Comparison of ENCODE assay signal across 26 cellular contexts in the genomic region with DNA sequence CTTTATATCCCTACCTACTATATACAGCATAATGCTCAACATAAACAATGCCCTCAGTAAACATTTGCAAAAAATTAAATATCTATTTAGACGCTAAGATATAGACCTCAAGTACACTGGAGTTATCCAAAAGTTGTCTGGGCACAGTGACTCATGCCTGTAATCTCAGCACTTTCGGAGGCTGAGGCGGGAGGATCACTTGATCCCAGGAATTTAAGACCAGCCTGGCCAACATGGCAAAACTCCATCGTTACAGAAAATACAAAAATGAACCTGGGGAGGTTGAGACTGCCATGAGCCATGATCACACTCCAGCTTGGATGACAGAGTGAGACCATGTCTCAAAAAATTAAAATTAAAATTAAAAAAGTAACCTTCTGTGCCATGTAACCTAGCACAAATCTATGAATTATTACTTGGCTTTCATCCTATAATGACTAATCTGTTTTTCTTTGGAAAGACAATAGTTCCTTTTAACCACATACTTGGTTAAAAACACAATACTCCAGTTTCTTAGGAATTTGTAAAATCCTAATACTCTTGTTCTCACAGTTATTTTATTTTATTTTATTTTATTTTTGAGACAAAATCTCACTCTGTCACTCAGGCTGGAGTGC. TPM values are rescaled to one million over a fixed set of nuclear protein-coding genes. Genes with fewer than 3 reads are reported as not detected.
DNase-seq lines count a peak whose midpoint lies in the region; ATAC-seq and TF ChIP-seq lines count a peak whose summit lies in the region.
"Had no signal": no experiment of that assay in that cellular context is flagged by ENCODE, and none has a peak within 500 bp of the region (broad histone marks: within the 10 kb centered on the region; RNA-seq: fewer than 3 reads in every experiment).

No MANE protein-coding gene starts in this region.

- no peaks in the 10 kb centered on the region for H3K27me3 ChIP-seq in breast epithelium
- H3K27me3 ChIP-seq in CD4-positive, alpha-beta T cell (ENCODE audit: control insufficient read depth, insufficient read depth, low read length), result no peaks in the 10 kb centered on the region
- H3K27me3 ChIP-seq: BE2C, stomach had no signal

- no peak overlapping the region for H3K4me3 ChIP-seq in breast epithelium
- no peak overlapping the region for H3K4me3 ChIP-seq in fibroblast of mammary gland (ENCODE audit: control insufficient read depth, low read depth, low read length)
- H3K4me3 ChIP-seq: GM12878, stomach had no signal

- H3K4me1 ChIP-seq in breast epithelium, result no peaks in the 10 kb centered on the region
- H3K4me1 ChIP-seq: BE2C, stomach had no signal

- no peak for ATAC-seq in CD4-positive, alpha-beta T cell (ENCODE audit: poor library complexity)
- ATAC-seq: GM12878 had no signal

- no peak overlapping the region for H3K4me3 Mint-ChIP-seq in MCF 10A (ENCODE audit: unreplicated experiment)
- H3K4me3 Mint-ChIP-seq in CD4-positive, alpha-beta T cell, result no peak overlapping the region
- H3K4me3 Mint-ChIP-seq: activated naive CD4-positive, alpha-beta T cell treated with anti-CD3 and anti-CD28 coated beads, Interleukin-2, amount 50 U/mL, for 24 hours had no signal

- no peaks in the 10 kb centered on the region for H3K27me3 Mint-ChIP-seq in MCF 10A (ENCODE audit: insufficient read depth, unreplicated experiment)
- H3K27me3 Mint-ChIP-seq in CD4-positive, alpha-beta T cell, result no peaks in the 10 kb centered on the region
- H3K27me3 Mint-ChIP-seq: activated naive CD4-positive, alpha-beta T cell treated with anti-CD3 and anti-CD28 coated beads, Interleukin-2, amount 50 U/mL, for 24 hours; progenitor cell of endocrine pancreas had no signal

- no peaks in the 10 kb centered on the region for H3K36me3 ChIP-seq in breast epithelium
- H3K36me3 ChIP-seq: BE2C, stomach had no signal

- no peak overlapping the region for H3K27ac ChIP-seq in breast epithelium
- no peak overlapping the region for H3K27ac ChIP-seq in CD4-positive, alpha-beta T cell (ENCODE audit: low read depth, low read length)
- H3K27ac ChIP-seq: 22Rv1, stomach had no signal

- POLR2A ChIA-PET in MCF 10A (lab: Yijun Ruan, JAX), result no interaction called here
- POLR2A ChIA-PET in CD4-positive, alpha-beta T cell (lab: Charles Lee), result no interaction called here

- BruUV-seq in MCF 10A (replicated peaks; lab: Mats Ljungman, UMichigan), result no TSS peak

- H3K4me1 Mint-ChIP-seq in MCF 10A (ENCODE audit: insufficient read depth, unreplicated experiment), result peaks cover 15% of the 10 kb centered on the region
- H3K4me1 Mint-ChIP-seq in CD4-positive, alpha-beta T cell (ENCODE audit: low read depth), result no peaks in the 10 kb centered on the region
- H3K4me1 Mint-ChIP-seq: activated naive CD4-positive, alpha-beta T cell treated with anti-CD3 and anti-CD28 coated beads, Interleukin-2, amount 50 U/mL, for 24 hours had no signal

- TF ChIP-seq CTCF in MCF 10A (IDR thresholded peaks at IDR 0.05; ENCODE audit: unreplicated experiment) (no peak), breast epithelium (IDR thresholded peaks at IDR 0.05) (no peak), fibroblast of mammary gland (conservative IDR thresholded peaks at IDR 0.05; ENCODE audit: control insufficient read depth, insufficient read depth, low read depth, low read length) (no peak)
- TF ChIP-seq CTCF in CD4-positive, alpha-beta T cell (IDR thresholded peaks at IDR 0.05), result no peak

- DNase-seq in MCF 10A (ENCODE audit: unreplicated experiment) (peak; percentile 44), breast epithelium (ENCODE audit: low spot score in 2 of 2) (no peak), amniotic epithelial cell (ENCODE audit: low read depth) (peak; percentile 26), fibroblast of mammary gland (ENCODE audit: low read depth) (peak; percentile 60), cortex of kidney (lab: John Stamatoyannopoulos, UW) (no peak), putamen (ENCODE audit: low spot score) (no peak), NAMALWA (ENCODE audit: low spot score) (no peak)
- DNase-seq in CD4-positive, alpha-beta T cell, result no peak
- DNase-seq: activated CD4-positive, alpha-beta T cell treated with anti-CD3 and anti-CD28 coated beads, Interleukin-2, amount 50 U/mL, for 48 hours; activated CD8-positive, alpha-beta memory T cell treated with anti-CD3 and anti-CD28 coated beads, Interleukin-2, amount 50 U/mL, for 4 hours; anterior cingulate cortex; BE2C; COR-L47; H7; IMR-90; NCI-H1417; NCI-H2081 treated with DMSO at 0.1 percent for 48 hours; NCI-H446 treated with DMSO at 0.1 percent for 48 hours; SHP77; stomach; trophoblast cell had no signal

- no peak overlapping the region for H3K27ac Mint-ChIP-seq in MCF 10A (ENCODE audit: low read depth, unreplicated experiment)
- H3K27ac Mint-ChIP-seq in CD4-positive, alpha-beta T cell, result no peak overlapping the region
- H3K27ac Mint-ChIP-seq: activated naive CD4-positive, alpha-beta T cell treated with anti-CD3 and anti-CD28 coated beads, Interleukin-2, amount 50 U/mL, for 24 hours; progenitor cell of endocrine pancreas had no signal

- no peaks in the 10 kb centered on the region for H3K9me3 Mint-ChIP-seq in MCF 10A (ENCODE audit: unreplicated experiment)
- no peaks in the 10 kb centered on the region for H3K9me3 Mint-ChIP-seq in CD4-positive, alpha-beta T cell
- H3K9me3 Mint-ChIP-seq: activated naive CD4-positive, alpha-beta T cell treated with anti-CD3 and anti-CD28 coated beads, Interleukin-2, amount 50 U/mL, for 24 hours had no signal

- TF ChIP-seq POLR2A in breast epithelium (IDR thresholded peaks at IDR 0.05), result no peak

- no peaks in the 10 kb centered on the region for H3K9me3 ChIP-seq in breast epithelium
- H3K9me3 ChIP-seq in CD4-positive, alpha-beta T cell (ENCODE audit: control insufficient read depth, low read length), result no peaks in the 10 kb centered on the region
- H3K9me3 ChIP-seq: BE2C, stomach had no signal

- CTCF ChIA-PET in MCF 10A (lab: Yijun Ruan, JAX), result no interaction called here
- CTCF ChIA-PET in CD4-positive, alpha-beta T cell (lab: Charles Lee), result no interaction called here

- H3K36me3 Mint-ChIP-seq in MCF 10A (ENCODE audit: insufficient read depth, unreplicated experiment), result no peaks in the 10 kb centered on the region
- H3K36me3 Mint-ChIP-seq in CD4-positive, alpha-beta T cell (ENCODE audit: low read depth), result no peaks in the 10 kb centered on the region
- H3K36me3 Mint-ChIP-seq: activated naive CD4-positive, alpha-beta T cell treated with anti-CD3 and anti-CD28 coated beads, Interleukin-2, amount 50 U/mL, for 24 hours had no signal

- intact Hi-C loops in MCF 10A (cut with micrococcal nuclease), result no loop called here
- intact Hi-C loops in breast epithelium (cut with DNase I; ENCODE audit: low total_unique reads), result no loop called here
- intact Hi-C loops in CD4-positive, alpha-beta T cell (cut with DNase I, micrococcal nuclease), result no loop called here

RNA-seq across cellular contexts. Expression of a gene that starts 6.7 kb away (rescaled TPM):
- total RNA-seq in MCF 10A (2022), result 1.8 and 3.7 TPM in 2 replicates
- total RNA-seq in breast epithelium, result 10 to 100 TPM in 1 of 3 donors, 1 to 10 TPM in 2; 2.6 to 12.5 (median 5.3) TPM
- not detected for total RNA-seq in CD4-positive, alpha-beta T cell
- total RNA-seq: OCI-LY7, progenitor cell of endocrine pancreas had no signal

RNA-seq across cellular contexts. Expression of a gene that starts 59.0 kb away (rescaled TPM):
- 42.5 and 47.3 TPM in 2 replicates for total RNA-seq in MCF 10A (2022)
- 10 to 100 TPM; 35.5 to 78.2 (median 50.5) TPM for total RNA-seq in breast epithelium
- 10 to 100 TPM; 66.9 to 69.8 TPM for total RNA-seq in CD4-positive, alpha-beta T cell

Comparison
In these comparisons a context has a peak if more than half of its experiments do, and no peak if none do; other contexts are left out.
1. DNase-seq: peak in MCF 10A (single experiment), amniotic epithelial cell (single experiment) and fibroblast of mammary gland (single experiment); none in breast epithelium (0 of 2), cortex of kidney (single experiment), putamen (single experiment), CD4-positive, alpha-beta T cell (0 of 10) and NAMALWA (single experiment).